In the genomic region with DNA sequence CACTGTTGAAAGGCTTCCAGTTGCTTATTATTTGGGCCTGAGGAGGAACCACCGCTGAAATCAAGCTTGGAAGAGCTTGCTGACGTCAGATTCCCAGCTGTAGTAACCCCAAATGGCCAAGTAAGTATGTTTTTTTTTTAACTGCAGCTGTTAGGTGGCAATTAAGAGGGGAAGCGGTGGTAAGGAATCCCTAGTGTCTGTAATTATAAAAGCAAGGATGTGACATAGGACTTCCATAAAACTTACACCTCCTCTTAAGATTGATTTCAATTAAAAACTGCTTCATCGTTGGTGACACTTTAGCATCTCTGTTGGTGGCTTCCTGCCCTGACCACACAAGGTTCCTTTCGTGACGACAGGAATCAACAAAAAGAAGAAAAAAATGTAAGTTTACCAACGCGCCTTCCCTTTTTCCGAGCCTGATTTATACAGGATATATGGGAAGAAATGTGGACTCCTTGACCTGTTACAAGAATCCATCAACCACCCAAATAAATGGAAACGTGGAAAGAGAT, we compare ENCODE assay signal across 1 cellular context.
TF ChIP-seq lines count a peak whose summit lies in the region.

No MANE protein-coding gene starts in this region.

TF ChIP-seq in WTC11, 78 proteins besides CTCF, POLR2A, EP300 and RAD21 (continued from another document):
- TF ChIP-seq, protein P1, sequence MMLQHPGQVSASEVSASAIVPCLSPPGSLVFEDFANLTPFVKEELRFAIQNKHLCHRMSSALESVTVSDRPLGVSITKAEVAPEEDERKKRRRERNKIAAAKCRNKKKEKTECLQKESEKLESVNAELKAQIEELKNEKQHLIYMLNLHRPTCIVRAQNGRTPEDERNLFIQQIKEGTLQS (CRISPR knock-in tag; conservative IDR thresholded peaks at IDR 0.05): no peak
- no peak for TF ChIP-seq ZNF263 (CRISPR knock-in tag; IDR thresholded peaks at IDR 0.05; ENCODE audit: low read depth)
